8 cellular contexts compared by ENCODE assay signal in genomic region chr17:7233701-7234099, GRCh38. TPM values are rescaled to one million over a fixed set of nuclear protein-coding genes. Genes with fewer than 3 reads are reported as not detected.
DNase-seq lines count a peak whose midpoint lies in the region; ATAC-seq and TF ChIP-seq lines count a peak whose summit lies in the region.

No MANE protein-coding gene starts in this region.

- H3K27ac ChIP-seq in OCI-LY1 (ENCODE audit: low read depth, low read length, poor library complexity, severe bottlenecking) (peak overlapping the region; percentile 78), neural progenitor cell (peak overlapping the region; percentile 83)

- H4K20me1 ChIP-seq in OCI-LY1 (ENCODE audit: insufficient read depth, low read length) (no peaks in the 10 kb centered on the region), neural progenitor cell (ENCODE audit: low read depth) (peaks cover 70% of the 10 kb centered on the region)

- H3K36me3 Mint-ChIP-seq in endothelial cell (ENCODE audit: low read depth, unreplicated experiment) (peaks cover 51% of the 10 kb centered on the region), neural progenitor cell (peaks cover 40% of the 10 kb centered on the region)

- H3K4me1 Mint-ChIP-seq in endothelial cell (ENCODE audit: unreplicated experiment) (peaks cover 28% of the 10 kb centered on the region), neural progenitor cell (peaks cover 33% of the 10 kb centered on the region)

- no peaks in the 10 kb centered on the region for H3K9me3 Mint-ChIP-seq in endothelial cell (ENCODE audit: unreplicated experiment)
- no peaks in the 10 kb centered on the region for H3K9me3 Mint-ChIP-seq in neural progenitor cell

- H3K9me2 ChIP-seq in OCI-LY1 (ENCODE audit: low read depth, low read length) = no peaks in the 10 kb centered on the region

- peaks cover 27% of the 10 kb centered on the region for H3K27me3 Mint-ChIP-seq in endothelial cell (ENCODE audit: unreplicated experiment)
- H3K27me3 Mint-ChIP-seq in neural progenitor cell (ENCODE audit: insufficient read depth, low read depth) = peaks cover 7% of the 10 kb centered on the region

- no peaks in the 10 kb centered on the region for H3F3A ChIP-seq in OCI-LY1 (ENCODE audit: insufficient read depth, low read length)
- H3F3A ChIP-seq in neural progenitor cell (ENCODE audit: low read depth) = peaks cover 48% of the 10 kb centered on the region

- H3K4me3 Mint-ChIP-seq in endothelial cell (ENCODE audit: unreplicated experiment) = peak overlapping the region; percentile 99
- peak overlapping the region; percentile 100 for H3K4me3 Mint-ChIP-seq in neural progenitor cell

- peak overlapping the region; percentile 91 for H3K9ac ChIP-seq in OCI-LY1 (ENCODE audit: low read length)
- peak overlapping the region; percentile 77 for H3K9ac ChIP-seq in neural progenitor cell

- H3K9me3 ChIP-seq in OCI-LY1 (ENCODE audit: low read length) = no peaks in the 10 kb centered on the region
- no peaks in the 10 kb centered on the region for H3K9me3 ChIP-seq in neural progenitor cell (ENCODE audit: low read depth)

- TF ChIP-seq CTCF in OCI-LY1 (IDR thresholded peaks at IDR 0.05; ENCODE audit: low read length) (no peak), endothelial cell (IDR thresholded peaks at IDR 0.05; ENCODE audit: unreplicated experiment) (no peak), neural progenitor cell (IDR thresholded peaks at IDR 0.05) (no peak)

- peak overlapping the region; percentile 91 for H3K4me3 ChIP-seq in GM08714 (ENCODE audit: low read length)
- peak overlapping the region; percentile 83 for H3K4me3 ChIP-seq in OCI-LY1 (ENCODE audit: low read depth, low read length, poor library complexity, severe bottlenecking)
- peak overlapping the region; percentile 84 for H3K4me3 ChIP-seq in neural progenitor cell

- H3K27me3 ChIP-seq in OCI-LY1 (ENCODE audit: insufficient read depth, low read length) (no peaks in the 10 kb centered on the region), neural progenitor cell (no peaks in the 10 kb centered on the region)

- H2AFZ ChIP-seq in OCI-LY1 (ENCODE audit: low read length) = no peak overlapping the region
- no peak overlapping the region for H2AFZ ChIP-seq in neural progenitor cell (replicated peaks)

- H3K4me1 ChIP-seq in OCI-LY1 (ENCODE audit: insufficient read depth, low read length, severe bottlenecking) = peaks cover 41% of the 10 kb centered on the region
- H3K4me1 ChIP-seq in neural progenitor cell = peaks cover 13% of the 10 kb centered on the region

- peaks cover 58% of the 10 kb centered on the region for H3K36me3 ChIP-seq in OCI-LY1 (ENCODE audit: insufficient read depth, low read length)
- H3K36me3 ChIP-seq in neural progenitor cell = no peaks in the 10 kb centered on the region

- peaks cover 24% of the 10 kb centered on the region for H3K79me2 ChIP-seq in OCI-LY1 (ENCODE audit: insufficient read depth, low read length)
- H3K79me2 ChIP-seq in neural progenitor cell (ENCODE audit: low read depth) = peaks cover 85% of the 10 kb centered on the region

- peak overlapping the region; percentile 75 for H3K4me2 ChIP-seq in OCI-LY1 (ENCODE audit: low read length)
- H3K4me2 ChIP-seq in neural progenitor cell = peak overlapping the region; percentile 99

- DNase-seq in endothelial cell (ENCODE audit: low spot score) (no peak), neural progenitor cell (ENCODE audit: low spot score) (no peak), GM19238 (ENCODE audit: insufficient read length, low spot score) (no peak), T1000 (lab: John Stamatoyannopoulos, UW) (no peak)

- no peak for ATAC-seq in HG02981 (IDR thresholded peaks at IDR 0.05; ENCODE audit: unreplicated experiment)
- no peak for ATAC-seq in GM21737 (IDR thresholded peaks at IDR 0.05; ENCODE audit: unreplicated experiment)

- peak overlapping the region; percentile 86 for H3K27ac Mint-ChIP-seq in endothelial cell (ENCODE audit: unreplicated experiment)
- peak overlapping the region; percentile 98 for H3K27ac Mint-ChIP-seq in neural progenitor cell

RNA-seq across cellular contexts. Expression of gene DVL2, which starts 0.6 kb away (rescaled TPM):
- total RNA-seq in endothelial cell (ENCODE audit: unreplicated experiment) = 58.2 TPM
- total RNA-seq in neural progenitor cell (ENCODE audit: low replicate concordance) = 43.9 and 113 TPM in 2 replicates

RNA-seq across cellular contexts. Expression of gene PHF23, which starts 5.6 kb away (rescaled TPM):
- 80.9 TPM for total RNA-seq in endothelial cell (ENCODE audit: unreplicated experiment)
- 31.6 and 59.1 TPM in 2 replicates for total RNA-seq in neural progenitor cell (ENCODE audit: low replicate concordance)

RNA-seq across cellular contexts. Expression of gene GABARAP, which starts 8.5 kb away (rescaled TPM):
- 418 TPM for total RNA-seq in endothelial cell (ENCODE audit: unreplicated experiment)
- 225 and 276 TPM in 2 replicates for total RNA-seq in neural progenitor cell (ENCODE audit: low replicate concordance)

RNA-seq across cellular contexts. Expression of gene ACADVL, which starts 14.0 kb away (rescaled TPM):
- total RNA-seq in endothelial cell (ENCODE audit: unreplicated experiment) (281 TPM), neural progenitor cell (ENCODE audit: low replicate concordance) (86.7 and 194 TPM in 2 replicates)

RNA-seq across cellular contexts. Expression of gene DLG4, which starts 14.1 kb away (rescaled TPM):
- total RNA-seq in endothelial cell (ENCODE audit: unreplicated experiment) (44.3 TPM), neural progenitor cell (ENCODE audit: low replicate concordance) (23.5 and 50.5 TPM in 2 replicates)
